1 cellular context compared by ENCODE assay signal in the genomic region with DNA sequence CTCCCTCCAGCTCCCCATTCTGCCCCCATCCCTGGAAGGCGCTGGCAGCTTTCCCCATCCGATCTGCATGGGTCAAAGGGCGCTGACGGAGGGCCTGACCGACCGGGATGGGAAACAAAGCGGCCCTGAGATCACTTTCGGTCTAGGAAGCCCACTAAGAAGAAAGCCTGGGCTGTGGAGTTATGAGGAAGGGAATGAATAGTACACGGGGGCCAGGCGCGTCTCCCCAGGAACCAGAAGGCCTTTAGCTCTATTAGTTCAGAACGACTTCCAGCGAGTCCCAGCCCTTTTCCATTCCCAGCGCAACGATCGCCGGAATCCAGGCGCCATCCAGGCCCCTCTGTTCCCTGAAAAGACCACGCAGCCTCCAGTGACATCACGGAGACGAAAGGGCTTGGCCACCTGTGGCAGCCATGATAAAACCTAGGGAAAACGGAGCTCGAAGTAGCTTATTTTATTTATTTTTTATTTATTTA.
TF ChIP-seq lines count a peak whose summit lies in the region.

No MANE protein-coding gene starts in this region.

TF ChIP-seq in IMR-90, 13 proteins besides CTCF, POLR2A, EP300 and RAD21 (continued from another document):
- no peak for TF ChIP-seq CHD1 (IDR thresholded peaks at IDR 0.05; ENCODE audit: low read depth, low read length)
